8 cellular contexts compared by ENCODE assay signal in the genomic region with DNA sequence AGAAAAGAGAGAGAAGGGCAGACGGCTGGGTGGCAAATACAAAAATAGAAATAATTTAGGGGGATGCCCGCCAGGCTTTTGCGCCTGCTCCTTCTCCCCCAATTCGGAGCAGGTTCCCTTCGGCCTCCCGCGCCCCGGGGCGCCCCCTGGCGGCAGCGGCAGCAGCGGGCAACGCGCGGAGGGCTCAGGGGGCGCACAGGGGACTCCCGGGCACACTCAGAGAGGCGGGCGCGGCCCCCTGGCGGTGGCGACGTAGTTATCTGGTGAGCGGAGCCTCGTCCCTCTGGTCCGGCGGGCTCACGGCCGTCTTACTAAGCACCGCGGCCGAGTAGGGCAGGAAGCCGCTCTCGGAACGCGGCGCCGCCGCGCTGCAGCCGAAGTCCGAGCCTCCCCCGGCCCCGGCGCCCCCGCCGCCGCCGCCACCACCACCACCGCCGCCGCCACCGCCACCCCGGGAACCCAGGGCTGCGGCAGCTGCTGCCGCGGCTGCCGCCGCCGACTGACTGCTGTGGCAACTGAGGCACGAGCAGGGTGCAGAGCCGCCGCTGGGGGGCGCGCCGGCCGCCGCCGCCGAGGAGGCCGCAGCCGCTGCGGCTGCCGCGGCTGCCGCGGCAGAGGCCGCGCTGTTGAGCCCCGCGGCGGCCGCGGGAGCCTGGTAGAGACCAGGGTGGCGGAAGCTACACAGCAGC. TPM values are rescaled to one million over a fixed set of nuclear protein-coding genes. Genes with fewer than 3 reads are reported as not detected.
DNase-seq lines count a peak whose midpoint lies in the region; ATAC-seq, FAIRE-seq and TF ChIP-seq lines count a peak whose summit lies in the region.

No MANE protein-coding gene starts in this region.

- H3K27me3 ChIP-seq in K562 (ENCODE audit: control insufficient read depth in 2 of 2, insufficient read depth in 2 of 2, low read length in 2 of 2) (peaks cover 49 to 68% of the 10 kb centered on the region in 2 experiments), vagina (peaks cover 9% of the 10 kb centered on the region)

- H3K79me2 ChIP-seq in K562 (ENCODE audit: control insufficient read depth, insufficient read depth, low read length) = no peaks in the 10 kb centered on the region

- no peak for FAIRE-seq in K562 (lab: Jason Lieb, UNC)

- H3K9me3 ChIP-seq in K562 (replicated peaks; ENCODE audit: control insufficient read depth, insufficient read depth, low read depth, low read length) = peaks cover 10% of the 10 kb centered on the region
- no peaks in the 10 kb centered on the region for H3K9me3 ChIP-seq in vagina

- BruUV-seq in K562 (replicated peaks; lab: Mats Ljungman, UMichigan) = no TSS peak

- TF ChIP-seq CTCF in GM12872 (IDR thresholded peaks at IDR 0.05; ENCODE audit: insufficient read depth, low read depth, low read length) (peak; percentile 45), K562 (IDR thresholded peaks at IDR 0.05 in 2 of 3, conservative IDR thresholded peaks at IDR 0.05 in 1 of 3; ENCODE audit: insufficient read depth in 2 of 3, low read depth in 1 of 3, low read length in 3 of 3) (peak; percentile 97 to 99 (median 98)), vagina (IDR thresholded peaks at IDR 0.05) (peak; percentile 71 to 87 (median 77))

- H4K20me1 ChIP-seq in K562 (replicated peaks; ENCODE audit: control insufficient read depth, insufficient read depth, low read length) = no peaks in the 10 kb centered on the region

- POLR2A ChIA-PET in K562 (lab: Yijun Ruan, JAX) = interaction anchor here (0.8 to 1.0 kb wide), 2 partner anchors 77 to 911 kb away, joined by 3 to 4 read pairs; a partner anchor contains a TSS

- H3K4me1 ChIP-seq in K562 (replicated peaks in 1 of 2; ENCODE audit: control insufficient read depth in 2 of 2, insufficient read depth in 2 of 2, low read length in 2 of 2) = peaks cover 3 to 29% of the 10 kb centered on the region in 2 experiments; a peak in 3 of 5 replicates
- H3K4me1 ChIP-seq in vagina = peaks cover 37% of the 10 kb centered on the region

- DNase-seq in A172 (ENCODE audit: low spot score) = peak; percentile 78
- peak; percentile 33 for DNase-seq in NCI-H460 (ENCODE audit: extremely low read depth, low read depth)
- peak; percentile 84 to 95 (median 94) for DNase-seq in K562 (ENCODE audit: extremely low read depth in 1 of 4, low spot score in 3 of 4)
- DNase-seq in left colon = peak in 1 of 2 donors; percentile 50
- DNase-seq in vagina (ENCODE audit: extremely low spot score in 2 of 2) = no peak
- no peak for DNase-seq in effector CD4-positive, alpha-beta T cell

- no peaks in the 10 kb centered on the region for H3K9me1 ChIP-seq in K562 (ENCODE audit: control insufficient read depth, insufficient read depth, low read length)

- TF ChIP-seq POLR2A in K562 (conservative IDR thresholded peaks at IDR 0.05) = no peak
- TF ChIP-seq POLR2A in vagina (IDR thresholded peaks at IDR 0.05) = no peak

- ATAC-seq in K562 (peak; percentile 97), left colon (peak; percentile 67), esophagus mucosa (no peak)

- no peak for TF ChIP-seq EP300 in K562 (IDR thresholded peaks at IDR 0.05; ENCODE audit: low read length)

- TF ChIP-seq RAD21 in K562 (CRISPR knock-in tag; conservative IDR thresholded peaks at IDR 0.05 in 1 of 2, IDR thresholded peaks at IDR 0.05 in 1 of 2) = peak; percentile 89 to 94

- H3K36me3 ChIP-seq in K562 (ENCODE audit: control insufficient read depth, insufficient read depth, low read length) (no peaks in the 10 kb centered on the region), vagina (no peaks in the 10 kb centered on the region)

- H3K4me3 ChIP-seq in K562 (peak overlapping the region; percentile 52), vagina (peak overlapping the region; percentile 49 to 52)

- peak overlapping the region in 1 of 2 experiments; percentile 89; a peak in 3 of 4 replicates for H3K9ac ChIP-seq in K562 (ENCODE audit: insufficient read depth in 1 of 2, low read depth in 2 of 2, low read length in 2 of 2)

- H2AFZ ChIP-seq in K562 (ENCODE audit: low read depth, low read length) = peak overlapping the region; percentile 79

- in situ Hi-C loops in K562 (cut with MboI) = loop anchor here (10.0 to 25.0 kb wide), 3 partner anchors 395 to 1043 kb away; no protein-coding TSS in a partner anchor

- CTCF ChIA-PET in K562 (lab: Yijun Ruan, JAX; ENCODE audit: low intra/inter-chr PET ratio) = interaction anchor here (0.6 to 3.8 kb wide), 14 partner anchors 10 to 1826 kb away, joined by 3 to 36 read pairs (median 4); no protein-coding TSS in a partner anchor

- H3K4me2 ChIP-seq in K562 (ENCODE audit: insufficient read depth, low read length) = peak overlapping the region; percentile 84

- H3K27ac ChIP-seq in K562 (ENCODE audit: extremely low read depth, low read depth, low read length) (no peak overlapping the region), vagina (peak overlapping the region; percentile 93)

- under 1% methylated on average over 56 of the region's 85 CpGs for WGBS in K562 (ENCODE audit: insufficient coverage, low coverage, missing lambda C conversion rate)

- intact Hi-C loops in K562 (cut with micrococcal nuclease) = loop anchor here (1.0 to 10.0 kb wide), 3 partner anchors 116 to 389 kb away; no protein-coding TSS in a partner anchor
- intact Hi-C loops in left colon (cut with DNase I, micrococcal nuclease) = loop anchor here in 1 of 2 donors (5.0 kb wide), 1 partner anchor 393 kb away; no protein-coding TSS in a partner anchor
- intact Hi-C loops in vagina (cut with DNase I) = loop anchor here (5.0 to 10.0 kb wide), 2 partner anchors 78 to 1745 kb away; a partner anchor contains a TSS

RNA-seq across cellular contexts. Expression of a gene that starts 3.8 kb away (rescaled TPM):
- total RNA-seq in A172 (2014; rRNA removed; shearing (Covaris generic)) = not detected in 2 replicates
- total RNA-seq in NCI-H460 (2014; rRNA removed; shearing (Covaris generic)) = not detected in 2 replicates
- 0.13 TPM in 1 of 2 replicates, not detected in the other for polyA plus RNA-seq in NCI-H460 (2014; cell fraction: nucleus; rRNA removed)
- 0.09 TPM in 1 of 2 replicates, not detected in the other for total RNA-seq in K562 (2011; cell fraction: chromatin; rRNA removed; ENCODE audit: low replicate concordance)
- not detected in 2 replicates for total RNA-seq in K562 (2011; cell fraction: nucleolus; rRNA removed)
- total RNA-seq in K562 (2011; cell fraction: nucleoplasm; rRNA removed) = 0.07 TPM in 1 of 2 replicates, not detected in the other
- 0.04 TPM in 1 of 2 replicates, not detected in the other for total RNA-seq in K562 (2014; rRNA removed)
- total RNA-seq in K562 (2014; rRNA removed; fragmentation: Illumina TruSeq; extraction: Trizol) = not detected in 2 replicates
- not detected in 2 replicates for total RNA-seq in K562 (2015; rRNA removed; fragmentation: Illumina TruSeq; extraction: Trizol)
- total RNA-seq in K562 (2021) = not detected in 2 replicates
- not detected in 2 replicates for polyA plus RNA-seq in K562 (2011; rRNA removed)
- not detected in 2 replicates for polyA plus RNA-seq in K562 (2011; cell fraction: cytosol; rRNA removed)
- polyA plus RNA-seq in K562 (2011; cell fraction: nucleus; rRNA removed) = not detected in 2 replicates
- 0.01 TPM in 1 of 2 replicates, not detected in the other for polyA plus RNA-seq in K562 (2012)
- not detected in 2 replicates for polyA plus RNA-seq in K562 (2014; fragmentation: Illumina TruSeq; extraction: Trizol)
- polyA plus RNA-seq in K562 (2014; fragmentation: Nextera tagmentation; extraction: Ambion mirVana) = not detected
- polyA plus RNA-seq in K562 (2014; rRNA removed) = not detected in 2 replicates
- polyA minus RNA-seq in K562 (2011; rRNA and poly(A)+ RNA removed) = not detected in 2 replicates
- not detected in 2 replicates for polyA minus RNA-seq in K562 (2011; cell fraction: cytosol; rRNA and poly(A)+ RNA removed)
- not detected in 2 replicates for polyA minus RNA-seq in K562 (2011; cell fraction: nucleus; rRNA and poly(A)+ RNA removed)
- not detected for total RNA-seq in left colon
- 0.98 TPM for total RNA-seq in vagina
- not detected for total RNA-seq in esophagus mucosa

RNA-seq across cellular contexts. Expression of a gene that starts 12.5 kb away (rescaled TPM):
- total RNA-seq in A172 (2014; rRNA removed; shearing (Covaris generic)) = 4.2 and 5.2 TPM in 2 replicates
- total RNA-seq in NCI-H460 (2014; rRNA removed; shearing (Covaris generic)) = 4.7 and 5.2 TPM in 2 replicates
- 0.82 and 2.6 TPM in 2 replicates for polyA plus RNA-seq in NCI-H460 (2014; cell fraction: nucleus; rRNA removed)
- total RNA-seq in K562 (2011; cell fraction: chromatin; rRNA removed; ENCODE audit: low replicate concordance) = not detected in 2 replicates
- total RNA-seq in K562 (2011; cell fraction: nucleolus; rRNA removed) = not detected in 2 replicates
- not detected in 2 replicates for total RNA-seq in K562 (2011; cell fraction: nucleoplasm; rRNA removed)
- total RNA-seq in K562 (2014; rRNA removed) (not detected in 2 replicates), K562 (2014; rRNA removed; fragmentation: Illumina TruSeq; extraction: Trizol) (not detected in 2 replicates), K562 (2015; rRNA removed; fragmentation: Illumina TruSeq; extraction: Trizol) (not detected in 2 replicates), K562 (2021) (not detected in 2 replicates), left colon (under 1 TPM; 0.14 to 0.15 TPM), vagina (15.7 TPM), esophagus mucosa (not detected)
- polyA plus RNA-seq in K562 (2011; rRNA removed) (0.03 TPM in 1 of 2 replicates, not detected in the other), K562 (2014; fragmentation: Illumina TruSeq; extraction: Trizol) (0.04 TPM in 1 of 2 replicates, not detected in the other), K562 (2014; fragmentation: Nextera tagmentation; extraction: Ambion mirVana) (not detected), K562 (2014; rRNA removed) (not detected in 2 replicates)
- 0.07 TPM in 1 of 2 replicates, not detected in the other for polyA plus RNA-seq in K562 (2011; cell fraction: cytosol; rRNA removed)
- not detected in 2 replicates for polyA plus RNA-seq in K562 (2011; cell fraction: nucleus; rRNA removed)
- polyA plus RNA-seq in K562 (2012) = 0.04 TPM in 1 of 2 replicates, not detected in the other
- polyA minus RNA-seq in K562 (2011; rRNA and poly(A)+ RNA removed) = not detected in 2 replicates
- polyA minus RNA-seq in K562 (2011; cell fraction: cytosol; rRNA and poly(A)+ RNA removed) = not detected in 2 replicates
- polyA minus RNA-seq in K562 (2011; cell fraction: nucleus; rRNA and poly(A)+ RNA removed) = not detected in 2 replicates

RNA-seq across cellular contexts. Expression of a gene that starts 19.6 kb away (rescaled TPM):
- not detected in 2 replicates for total RNA-seq in A172 (2014; rRNA removed; shearing (Covaris generic))
- total RNA-seq in NCI-H460 (2014; rRNA removed; shearing (Covaris generic)) = 0.20 TPM in 1 of 2 replicates, not detected in the other
- not detected in 2 replicates for polyA plus RNA-seq in NCI-H460 (2014; cell fraction: nucleus; rRNA removed)
- not detected in 2 replicates for total RNA-seq in K562 (2011; cell fraction: chromatin; rRNA removed; ENCODE audit: low replicate concordance)
- total RNA-seq in K562 (2011; cell fraction: nucleolus; rRNA removed) = not detected in 2 replicates
- total RNA-seq in K562 (2011; cell fraction: nucleoplasm; rRNA removed) = not detected in 2 replicates
- total RNA-seq in K562 (2014; rRNA removed) = not detected in 2 replicates
- total RNA-seq in K562 (2014; rRNA removed; fragmentation: Illumina TruSeq; extraction: Trizol) = not detected in 2 replicates
- total RNA-seq in K562 (2015; rRNA removed; fragmentation: Illumina TruSeq; extraction: Trizol) = not detected in 2 replicates
- not detected in 2 replicates for total RNA-seq in K562 (2021)
- not detected in 2 replicates for polyA plus RNA-seq in K562 (2011; rRNA removed)
- polyA plus RNA-seq in K562 (2011; cell fraction: cytosol; rRNA removed) = not detected in 2 replicates
- polyA plus RNA-seq in K562 (2011; cell fraction: nucleus; rRNA removed) = not detected in 2 replicates
- polyA plus RNA-seq in K562 (2012) = not detected in 2 replicates
- polyA plus RNA-seq in K562 (2014; fragmentation: Illumina TruSeq; extraction: Trizol) = not detected in 2 replicates
- not detected for polyA plus RNA-seq in K562 (2014; fragmentation: Nextera tagmentation; extraction: Ambion mirVana)
- not detected in 2 replicates for polyA plus RNA-seq in K562 (2014; rRNA removed)
- not detected in 2 replicates for polyA minus RNA-seq in K562 (2011; rRNA and poly(A)+ RNA removed)
- polyA minus RNA-seq in K562 (2011; cell fraction: cytosol; rRNA and poly(A)+ RNA removed) = not detected in 2 replicates
- polyA minus RNA-seq in K562 (2011; cell fraction: nucleus; rRNA and poly(A)+ RNA removed) = not detected in 2 replicates
- total RNA-seq in left colon = not detected
- 1.7 TPM for total RNA-seq in vagina
- total RNA-seq in esophagus mucosa = not detected

RNA-seq across cellular contexts. Expression of a gene that starts 27.1 kb away (rescaled TPM):
- 17.3 and 23.9 TPM in 2 replicates for total RNA-seq in A172 (2014; rRNA removed; shearing (Covaris generic))
- not detected in 2 replicates for total RNA-seq in NCI-H460 (2014; rRNA removed; shearing (Covaris generic))
- polyA plus RNA-seq in NCI-H460 (2014; cell fraction: nucleus; rRNA removed) = not detected in 2 replicates
- total RNA-seq in K562 (2011; cell fraction: chromatin; rRNA removed; ENCODE audit: low replicate concordance) = not detected in 2 replicates
- total RNA-seq in K562 (2011; cell fraction: nucleolus; rRNA removed) = not detected in 2 replicates
- total RNA-seq in K562 (2011; cell fraction: nucleoplasm; rRNA removed) = not detected in 2 replicates
- total RNA-seq in K562 (2014; rRNA removed) (not detected in 2 replicates), K562 (2014; rRNA removed; fragmentation: Illumina TruSeq; extraction: Trizol) (not detected in 2 replicates), K562 (2015; rRNA removed; fragmentation: Illumina TruSeq; extraction: Trizol) (not detected in 2 replicates), K562 (2021) (not detected in 2 replicates), left colon (1 to 10 TPM in 1 of 2 donors, under 1 TPM in 1; 0.37 to 4.2 TPM), vagina (19.4 TPM), esophagus mucosa (not detected)
- polyA plus RNA-seq in K562 (2011; rRNA removed) (not detected in 2 replicates), K562 (2014; fragmentation: Illumina TruSeq; extraction: Trizol) (not detected in 2 replicates), K562 (2014; fragmentation: Nextera tagmentation; extraction: Ambion mirVana) (not detected), K562 (2014; rRNA removed) (not detected in 2 replicates)
- not detected in 2 replicates for polyA plus RNA-seq in K562 (2011; cell fraction: cytosol; rRNA removed)
- polyA plus RNA-seq in K562 (2011; cell fraction: nucleus; rRNA removed) = not detected in 2 replicates
- not detected in 2 replicates for polyA plus RNA-seq in K562 (2012)
- not detected in 2 replicates for polyA minus RNA-seq in K562 (2011; rRNA and poly(A)+ RNA removed)
- polyA minus RNA-seq in K562 (2011; cell fraction: cytosol; rRNA and poly(A)+ RNA removed) = not detected in 2 replicates
- not detected in 2 replicates for polyA minus RNA-seq in K562 (2011; cell fraction: nucleus; rRNA and poly(A)+ RNA removed)

RNA-seq across cellular contexts. Expression of a gene that starts 36.6 kb away (rescaled TPM):
- 18.1 and 21.7 TPM in 2 replicates for total RNA-seq in A172 (2014; rRNA removed; shearing (Covaris generic))
- total RNA-seq in NCI-H460 (2014; rRNA removed; shearing (Covaris generic)) = 0.25 TPM in 1 of 2 replicates, not detected in the other
- polyA plus RNA-seq in NCI-H460 (2014; cell fraction: nucleus; rRNA removed) = not detected in 2 replicates
- not detected in 2 replicates for total RNA-seq in K562 (2011; cell fraction: chromatin; rRNA removed; ENCODE audit: low replicate concordance)
- total RNA-seq in K562 (2011; cell fraction: nucleolus; rRNA removed) = not detected in 2 replicates
- not detected in 2 replicates for total RNA-seq in K562 (2011; cell fraction: nucleoplasm; rRNA removed)
- total RNA-seq in K562 (2014; rRNA removed) = not detected in 2 replicates
- not detected in 2 replicates for total RNA-seq in K562 (2014; rRNA removed; fragmentation: Illumina TruSeq; extraction: Trizol)
- total RNA-seq in K562 (2015; rRNA removed; fragmentation: Illumina TruSeq; extraction: Trizol) = not detected in 2 replicates
- total RNA-seq in K562 (2021) = not detected in 2 replicates
- polyA plus RNA-seq in K562 (2011; rRNA removed) = not detected in 2 replicates
- polyA plus RNA-seq in K562 (2011; cell fraction: cytosol; rRNA removed) = not detected in 2 replicates
- polyA plus RNA-seq in K562 (2011; cell fraction: nucleus; rRNA removed) = not detected in 2 replicates
- not detected in 2 replicates for polyA plus RNA-seq in K562 (2012)
- polyA plus RNA-seq in K562 (2014; fragmentation: Illumina TruSeq; extraction: Trizol) = not detected in 2 replicates
- not detected for polyA plus RNA-seq in K562 (2014; fragmentation: Nextera tagmentation; extraction: Ambion mirVana)
- not detected in 2 replicates for polyA plus RNA-seq in K562 (2014; rRNA removed)
- polyA minus RNA-seq in K562 (2011; rRNA and poly(A)+ RNA removed) = not detected in 2 replicates
- not detected in 2 replicates for polyA minus RNA-seq in K562 (2011; cell fraction: cytosol; rRNA and poly(A)+ RNA removed)
- not detected in 2 replicates for polyA minus RNA-seq in K562 (2011; cell fraction: nucleus; rRNA and poly(A)+ RNA removed)
- total RNA-seq in left colon = 10 to 100 TPM in 1 of 2 donors, 1 to 10 TPM in 1; 1.0 to 14.8 TPM
- total RNA-seq in vagina = 19.6 TPM
- 0.24 TPM for total RNA-seq in esophagus mucosa

Comparison
In these comparisons a context has a peak if more than half of its experiments do, and no peak if none do; other contexts are left out.
1. DNase-seq: peak in A172 (single experiment), NCI-H460 (single experiment) and K562 (4 of 4); none in vagina (0 of 2) and effector CD4-positive, alpha-beta T cell (single experiment).
2. CTCF ChIP-seq: peak in every context shown above with its lines; median percentile 98 in K562; 77 in vagina; 45 in GM12872.